In genomic region chr12:56947633-56948535, GRCh38 we compare ENCODE assay signal across 20 cellular contexts. TPM values are rescaled to one million over a fixed set of nuclear protein-coding genes. Genes with fewer than 3 reads are reported as not detected.
DNase-seq lines count a peak whose midpoint lies in the region; TF ChIP-seq lines count a peak whose summit lies in the region.
"Had no signal": no experiment of that assay in that cellular context is flagged by ENCODE, and none has a peak within 500 bp of the region (broad histone marks: within the 10 kb centered on the region; RNA-seq: fewer than 3 reads in every experiment).

No MANE protein-coding gene starts in this region.

- no peak overlapping the region for H3K4me2 ChIP-seq in H9 (ENCODE audit: insufficient read depth, insufficient read length, low read length)

- peaks cover 2 to 7% (median 4%) of the 10 kb centered on the region in 3 experiments; a peak in 5 of 7 replicates for H3K36me3 Mint-ChIP-seq in H9 (ENCODE audit: insufficient read depth in 1 of 3, low read depth in 3 of 3)
- H3K36me3 Mint-ChIP-seq: activated naive CD4-positive, alpha-beta T cell treated with anti-CD3 and anti-CD28 coated beads, Interleukin-2, amount 50 U/mL, for 72 hours; stimulated activated effector memory CD8-positive, alpha-beta T cell treated with anti-CD3 and anti-CD28 coated beads, Interleukin-12 subunit alpha, Interleukin-12 subunit beta, amount 100 ng/mL, for 72 hours had no signal

- no peak overlapping the region for H2BK120ac ChIP-seq in H9 (ENCODE audit: low read depth, low read length, poor library complexity, severe bottlenecking)

- H2BK15ac ChIP-seq in H9 (ENCODE audit: low read depth, low read length), result no peak overlapping the region

- H4K5ac ChIP-seq in H9 (ENCODE audit: insufficient read length, low read depth, low read length), result no peak overlapping the region

- H2BK5ac ChIP-seq in H9 (ENCODE audit: insufficient read length, low read length), result no peak overlapping the region

- H4K91ac ChIP-seq in H9 (ENCODE audit: insufficient read length, low read depth, low read length), result no peak overlapping the region

- H3K4me3 ChIP-seq in AG04450 (ENCODE audit: low read depth, low read length) (no peak overlapping the region), fibroblast of mammary gland (ENCODE audit: control insufficient read depth, low read depth, low read length) (no peak overlapping the region), ascending aorta (no peak overlapping the region)
- H3K4me3 ChIP-seq: cardiac muscle cell, SJCRH30 had no signal

- no peak overlapping the region for H2AK5ac ChIP-seq in H9 (ENCODE audit: insufficient read length, low read length)

- no peak overlapping the region for H3K9ac ChIP-seq in H9 (ENCODE audit: extremely low read depth, insufficient read length, low read length)

- no peaks in the 10 kb centered on the region for H3K36me3 ChIP-seq in ascending aorta
- H3K36me3 ChIP-seq: cardiac muscle cell, neutrophil, SJCRH30 had no signal

- H2AFZ ChIP-seq in H9 (ENCODE audit: low read length), result no peak overlapping the region

- intact Hi-C loops in ascending aorta (cut with DNase I), result no loop called here

- H3K4me3 Mint-ChIP-seq in H9, result no peak overlapping the region
- H3K4me3 Mint-ChIP-seq: activated CD8-positive, alpha-beta memory T cell treated with anti-CD3 and anti-CD28 coated beads, Interleukin-2, amount 10 ng/mL, durations not matched to agents 7 days and 5 days; stimulated activated effector memory CD8-positive, alpha-beta T cell treated with anti-CD3 and anti-CD28 coated beads, Interleukin-12 subunit alpha, Interleukin-12 subunit beta, amount 100 ng/mL, for 72 hours had no signal

- no peak overlapping the region for H3K14ac ChIP-seq in H9 (ENCODE audit: insufficient read depth, low read length)

- no peaks in the 10 kb centered on the region for H3K79me1 ChIP-seq in H9 (ENCODE audit: insufficient read depth, low read depth, low read length, poor library complexity, severe bottlenecking)

- peaks cover 21 to 28% of the 10 kb centered on the region in 2 experiments for H3K9me3 Mint-ChIP-seq in H9
- H3K9me3 Mint-ChIP-seq: stimulated activated effector memory CD8-positive, alpha-beta T cell treated with anti-CD3 and anti-CD28 coated beads, Interleukin-12 subunit alpha, Interleukin-12 subunit beta, amount 100 ng/mL, for 72 hours had no signal

- no peak overlapping the region for H3K27ac Mint-ChIP-seq in H9
- H3K27ac Mint-ChIP-seq: activated CD8-positive, alpha-beta memory T cell treated with anti-CD3 and anti-CD28 coated beads, Interleukin-2, amount 10 ng/mL, durations not matched to agents 7 days and 5 days; stimulated activated effector memory CD8-positive, alpha-beta T cell treated with anti-CD3 and anti-CD28 coated beads, Interleukin-12 subunit alpha, Interleukin-12 subunit beta, amount 100 ng/mL, for 72 hours had no signal

- H3T11ph ChIP-seq in H9 (ENCODE audit: low read length), result no peak overlapping the region

- peaks cover 16% of the 10 kb centered on the region for H3K27me3 ChIP-seq in AG04450 (ENCODE audit: control insufficient read depth, insufficient read depth, low read length)
- H3K27me3 ChIP-seq in H9 (ENCODE audit: insufficient read depth, low read length), result no peaks in the 10 kb centered on the region
- H3K27me3 ChIP-seq in ascending aorta, result no peaks in the 10 kb centered on the region
- H3K27me3 ChIP-seq: cardiac muscle cell, neutrophil, SJCRH30 had no signal

- DNase-seq in AG04450 (ENCODE audit: low read depth, low spot score) (no peak), H9 (no peak), OCI-M1 (lab: John Stamatoyannopoulos, UW) (peak; percentile 25), fibroblast of mammary gland (ENCODE audit: low read depth) (peak; percentile 7), T1000 (lab: John Stamatoyannopoulos, UW) (no peak), cerebellum (ENCODE audit: low spot score) (no peak), NCI-H345 treated with DMSO at 0.1 percent for 48 hours (lab: John Stamatoyannopoulos, UW; ENCODE audit: unreplicated experiment) (no peak), ascending aorta (ENCODE audit: low spot score in 2 of 2) (no peak)
- DNase-seq: activated CD8-positive, alpha-beta memory T cell treated with anti-CD3 and anti-CD28 coated beads, Interleukin-2, amount 10 ng/mL, durations not matched to agents 7 days and 5 days; C1 segment of cervical spinal cord; GDM1; NCI-H774; SJCRH30; stimulated activated CD4-positive, alpha-beta T cell treated with anti-CD3 and anti-CD28 coated beads, Interleukin-4, amount 100 ng/mL, for 24 hours had no signal

- H3K27ac ChIP-seq in AG04450 (ENCODE audit: low read depth, low read length) (peak overlapping the region; percentile 11), H9 (ENCODE audit: insufficient read length, low read depth, low read length) (no peak overlapping the region), ascending aorta (no peak overlapping the region)
- H3K27ac ChIP-seq: cardiac muscle cell, neutrophil, SJCRH30, VCaP had no signal

- no CpG with 5 or more reads among the region's 6 CpGs for WGBS in H9 (ENCODE audit: extremely low coverage, insufficient read length, low lambda C conversion rate)

- no peak overlapping the region for H3K56ac ChIP-seq in H9 (ENCODE audit: insufficient read length, low read depth, low read length)

- H3K4me1 Mint-ChIP-seq in H9, result no peaks in the 10 kb centered on the region
- H3K4me1 Mint-ChIP-seq: activated CD8-positive, alpha-beta memory T cell treated with anti-CD3 and anti-CD28 coated beads, Interleukin-2, amount 10 ng/mL, durations not matched to agents 7 days and 5 days; stimulated activated effector memory CD8-positive, alpha-beta T cell treated with anti-CD3 and anti-CD28 coated beads, Interleukin-12 subunit alpha, Interleukin-12 subunit beta, amount 100 ng/mL, for 72 hours had no signal

- H3K4ac ChIP-seq in H9 (ENCODE audit: low read depth, low read length), result no peak overlapping the region

- no peaks in the 10 kb centered on the region; the same call in 1 of the 2 replicates for H3K79me2 ChIP-seq in H9 (ENCODE audit: insufficient read depth, low read length)

- no peak overlapping the region for H3K23ac ChIP-seq in H9 (ENCODE audit: insufficient read length, low read depth, low read length)

- H2BK20ac ChIP-seq in H9 (ENCODE audit: low read depth, low read length, poor library complexity, severe bottlenecking), result no peak overlapping the region

- no peaks in the 10 kb centered on the region for H3K23me2 ChIP-seq in H9 (ENCODE audit: insufficient read length, low read depth, low read length, poor library complexity, severe bottlenecking)

- TF ChIP-seq CTCF in AG04450 (IDR thresholded peaks at IDR 0.05; ENCODE audit: low read depth, low read length), result no peak
- peak; percentile 46; the same call in 2 of the 3 replicates for TF ChIP-seq CTCF in H9 (conservative IDR thresholded peaks at IDR 0.05)
- TF ChIP-seq CTCF in fibroblast of mammary gland (conservative IDR thresholded peaks at IDR 0.05; ENCODE audit: control insufficient read depth, insufficient read depth, low read depth, low read length), result no peak
- no peak for TF ChIP-seq CTCF in ascending aorta (IDR thresholded peaks at IDR 0.05)

- H3K4me1 ChIP-seq in H9 (ENCODE audit: insufficient read depth, low read length) (no peaks in the 10 kb centered on the region), ascending aorta (no peaks in the 10 kb centered on the region)
- H3K4me1 ChIP-seq: SJCRH30 had no signal

- no peaks in the 10 kb centered on the region; the same call in none of the 2 replicates for H3K27me3 Mint-ChIP-seq in H9 (ENCODE audit: low read depth)

- H4K8ac ChIP-seq in H9 (replicated peaks; ENCODE audit: insufficient read length, low read depth, low read length), result no peak overlapping the region

- H3K18ac ChIP-seq in H9 (ENCODE audit: insufficient read length, low read depth, low read length), result no peak overlapping the region

- CTCF ChIA-PET in AG04450 (lab: Charles Lee), result no interaction called here

- POLR2A ChIA-PET in AG04450 (lab: Yijun Ruan, JAX), result no interaction called here

- H2BK12ac ChIP-seq in H9 (ENCODE audit: insufficient read length, low read depth, low read length), result no peak overlapping the region

- H3K9me3 ChIP-seq in AG04450 (ENCODE audit: control insufficient read depth, insufficient read depth, low read length) (no peaks in the 10 kb centered on the region), H9 (ENCODE audit: control insufficient read depth, low read depth, low read length) (no peaks in the 10 kb centered on the region), ascending aorta (peaks cover 0 to 10% of the 10 kb centered on the region in 2 donors)
- H3K9me3 ChIP-seq: neutrophil, SJCRH30 had no signal

- H4K20me1 ChIP-seq in H9 (ENCODE audit: control insufficient read depth, insufficient read depth, insufficient read length), result no peaks in the 10 kb centered on the region

RNA-seq across cellular contexts. Expression of gene RDH16, which starts 9.5 kb away (rescaled TPM):
- polyA plus RNA-seq in AG04450 (2011; rRNA removed), result 0.06 TPM in 1 of 2 replicates, not detected in the other
- polyA minus RNA-seq in AG04450 (2011; rRNA and poly(A)+ RNA removed), result 0.17 TPM in 1 of 2 replicates, not detected in the other
- total RNA-seq in H9 (2021) (0.31 and 0.39 TPM in 2 replicates), cerebellum (1.1 TPM), ascending aorta (5.6 TPM)

RNA-seq across cellular contexts. Expression of gene SDR9C7, which starts 13.7 kb away (rescaled TPM):
- polyA plus RNA-seq in AG04450 (2011; rRNA removed), result not detected in 2 replicates
- polyA minus RNA-seq in AG04450 (2011; rRNA and poly(A)+ RNA removed), result not detected in 2 replicates
- total RNA-seq in H9 (2021) (not detected in 2 replicates), cerebellum (0.18 TPM), ascending aorta (not detected)
- total RNA-seq: activated CD8-positive, alpha-beta memory T cell treated with anti-CD3 and anti-CD28 coated beads, Interleukin-2, amount 10 ng/mL, durations not matched to agents 7 days and 5 days; activated naive CD4-positive, alpha-beta T cell treated with anti-CD3 and anti-CD28 coated beads, Interleukin-2, amount 50 U/mL, for 72 hours; mesenteric fat pad; SJCRH30 had no signal

RNA-seq across cellular contexts. Expression of gene ZBTB39, which starts 58.5 kb away (rescaled TPM):
- 5.8 and 6.4 TPM in 2 replicates for polyA plus RNA-seq in AG04450 (2011; rRNA removed)
- 10.2 and 12.0 TPM in 2 replicates for polyA minus RNA-seq in AG04450 (2011; rRNA and poly(A)+ RNA removed)
- total RNA-seq in H9 (2021), result 30.3 and 31.2 TPM in 2 replicates
- total RNA-seq in cerebellum, result 9.4 TPM
- total RNA-seq in ascending aorta, result 5.9 TPM

Comparison
In these comparisons a context has a peak if more than half of its experiments do, and no peak if none do; other contexts are left out.
1. DNase-seq: peak in OCI-M1 (single experiment) and fibroblast of mammary gland (single experiment); none in AG04450 (single experiment), H9 (single experiment), T1000 (single experiment), cerebellum (single experiment), NCI-H345 treated with DMSO at 0.1 percent for 48 hours (single experiment) and ascending aorta (0 of 2).